ENCODE assay signal across 11 cellular contexts in the genomic region with DNA sequence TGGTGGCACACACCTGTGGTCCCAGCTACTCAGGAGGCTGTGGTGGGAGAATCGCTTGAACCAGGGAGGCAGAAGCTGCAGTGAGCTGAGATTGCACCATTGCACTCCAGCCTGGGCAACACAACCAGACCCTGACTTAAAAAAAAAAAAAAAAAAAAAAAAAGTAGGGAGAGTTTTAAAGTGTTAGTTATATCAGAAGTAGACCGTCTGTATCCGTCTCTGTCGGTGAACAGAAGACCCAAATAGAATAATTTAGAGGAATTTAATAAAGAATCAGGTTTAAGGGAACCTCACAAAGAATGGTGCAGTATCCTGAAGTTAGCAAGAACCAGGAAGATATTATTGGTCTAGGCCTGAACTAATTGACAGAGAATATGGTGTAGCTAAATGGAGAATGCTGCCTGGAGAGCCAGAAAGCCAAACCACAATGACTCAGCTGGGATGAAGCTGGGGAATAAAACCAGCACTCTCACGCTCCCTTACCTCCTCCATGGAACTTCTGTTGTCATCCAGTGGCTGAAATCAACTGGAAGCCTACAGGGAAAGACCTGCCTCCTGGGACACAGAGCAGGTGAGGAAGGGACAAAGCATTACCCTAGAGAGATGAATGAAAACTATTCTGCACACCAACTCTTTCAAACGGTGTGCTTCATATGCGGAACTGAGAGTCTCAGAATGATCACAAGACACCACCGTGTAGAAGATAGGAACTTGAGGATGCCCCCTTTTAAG. TPM values are rescaled to one million over a fixed set of nuclear protein-coding genes. Genes with fewer than 3 reads are reported as not detected.
DNase-seq lines count a peak whose midpoint lies in the region; ATAC-seq, FAIRE-seq and TF ChIP-seq lines count a peak whose summit lies in the region.
"Had no signal": no experiment of that assay in that cellular context is flagged by ENCODE, and none has a peak within 500 bp of the region (broad histone marks: within the 10 kb centered on the region; RNA-seq: fewer than 3 reads in every experiment).

No MANE protein-coding gene starts in this region.

- peaks cover 3% of the 10 kb centered on the region; the same call in 1 of the 2 replicates for H3K4me1 ChIP-seq in IMR-90 (ENCODE audit: control insufficient read depth, insufficient read depth, low read length)
- H3K4me1 ChIP-seq: thyroid gland had no signal

- H3K9ac ChIP-seq in IMR-90 (ENCODE audit: low read depth, low read length), result no peak overlapping the region

- intact Hi-C loops in IMR-90 (cut with micrococcal nuclease), result loop anchor here (2.0 kb wide), 1 partner anchor 296 kb away; a partner anchor contains a TSS

- no peak overlapping the region for H3K4me2 ChIP-seq in IMR-90 (ENCODE audit: low read depth, low read length)

- no peak for TF ChIP-seq RAD21 in IMR-90 (IDR thresholded peaks at IDR 0.05; ENCODE audit: low read length)

- peak; percentile 99 for ATAC-seq in GM21526 (IDR thresholded peaks at IDR 0.05; ENCODE audit: low FRiP score, unreplicated experiment)
- ATAC-seq in IMR-90 (ENCODE audit: low read depth), result peak; percentile 93

- H4K91ac ChIP-seq in IMR-90 (ENCODE audit: insufficient read depth, low read depth, low read length), result peak overlapping the region; percentile 53

- H3K79me1 ChIP-seq in IMR-90 (ENCODE audit: low read depth in 1 of 2, low read length in 2 of 2), result no peaks in the 10 kb centered on the region

- H3K56ac ChIP-seq in IMR-90 (ENCODE audit: extremely low read depth, insufficient read depth, low read length), result peak overlapping the region; percentile 46; the same call in 1 of the 2 replicates

- TF ChIP-seq CTCF in AG10803 (conservative IDR thresholded peaks at IDR 0.05; ENCODE audit: low read length) (no peak), IMR-90 (conservative IDR thresholded peaks at IDR 0.05; ENCODE audit: low read depth, low read length) (no peak), cardiac fibroblast (IDR thresholded peaks at IDR 0.05; ENCODE audit: low read depth, low read length) (no peak), D721Med (IDR thresholded peaks at IDR 0.05; ENCODE audit: insufficient read depth, missing control alignments) (no peak)

- H2AFZ ChIP-seq in IMR-90 (replicated peaks; ENCODE audit: low read length, poor library complexity), result peak overlapping the region; percentile 69

- peak overlapping the region; percentile 4; the same call in 1 of the 2 replicates for H2AK5ac ChIP-seq in IMR-90 (ENCODE audit: low read depth, low read length)

- no peak for FAIRE-seq in D721Med (lab: Jason Lieb, UNC)

- H3K9me1 ChIP-seq in IMR-90 (ENCODE audit: insufficient read depth, low read length), result peaks cover 4% of the 10 kb centered on the region

- H3K4ac ChIP-seq in IMR-90 (ENCODE audit: low read depth, low read length), result peak overlapping the region; percentile 84

- no peaks in the 10 kb centered on the region for H3K9me3 ChIP-seq in IMR-90 (ENCODE audit: control insufficient read depth, insufficient read depth, low read length)
- H3K9me3 ChIP-seq: thyroid gland had no signal

- H3K4me3 ChIP-seq in AG10803 (ENCODE audit: low read length) (no peak overlapping the region), IMR-90 (ENCODE audit: insufficient read depth, low read depth, low read length) (no peak overlapping the region), cardiac fibroblast (replicated peaks in 1 of 2; ENCODE audit: low read depth in 2 of 2, low read length in 2 of 2) (no peak overlapping the region)
- H3K4me3 ChIP-seq: thyroid gland had no signal

- no peak for TF ChIP-seq POLR2A in IMR-90 (IDR thresholded peaks at IDR 0.05; ENCODE audit: low read depth, low read length)

- H2AK9ac ChIP-seq in IMR-90 (replicated peaks; ENCODE audit: low read depth, low read length, poor library complexity), result no peak overlapping the region

- BruUV-seq in IMR-90 (replicated peaks; lab: Mats Ljungman, UMichigan), result no TSS peak

- peak overlapping the region; percentile 78; the same call in 1 of the 2 replicates for H3K23ac ChIP-seq in IMR-90 (ENCODE audit: low read depth, low read length)

- H2BK5ac ChIP-seq in IMR-90 (ENCODE audit: low read depth, low read length, poor library complexity, severe bottlenecking), result peak overlapping the region; percentile 62

- no peaks in the 10 kb centered on the region for H4K20me1 ChIP-seq in IMR-90 (ENCODE audit: insufficient read depth, low read length)

- in situ Hi-C loops in IMR-90 (cut with MboI; ENCODE audit: low sequenced_read_pairs), result loop anchor here (25.0 kb wide), 2 partner anchors 427 to 577 kb away; a partner anchor contains a TSS

- H3K18ac ChIP-seq in IMR-90 (ENCODE audit: low read depth, low read length), result peak overlapping the region; percentile 31; the same call in 1 of the 2 replicates

- CTCF ChIA-PET in IMR-90 (lab: Yijun Ruan, JAX), result interaction anchor here (0.6 to 1.8 kb wide), 3 partner anchors 290 to 317 kb away, joined by 3 to 7 read pairs (median 4); no protein-coding TSS in a partner anchor

- H4K5ac ChIP-seq in IMR-90 (ENCODE audit: low read depth, low read length), result peak overlapping the region; percentile 17; the same call in 1 of the 2 replicates

- H3K27ac ChIP-seq in IMR-90 (ENCODE audit: insufficient read depth, low read length), result peak overlapping the region; percentile 26; the same call in 1 of the 2 replicates
- H3K27ac ChIP-seq: thyroid gland had no signal

- 100% methylated on average over 3 of the region's 8 CpGs; no CpG with 5 or more reads in 1 of the 2 experiments for WGBS in IMR-90 (ENCODE audit: extremely low coverage in 2 of 2, insufficient read length in 1 of 2), 2 experiments

- H4K8ac ChIP-seq in IMR-90 (ENCODE audit: low read depth in 2 of 2, low read length in 2 of 2), result peak overlapping the region in 1 of 2 experiments; percentile 54; a peak in 2 of 4 replicates

- peak overlapping the region; percentile 96 for H2BK20ac ChIP-seq in IMR-90 (ENCODE audit: low read depth, low read length)

- peak overlapping the region; percentile 72 for H3K14ac ChIP-seq in IMR-90 (replicated peaks; ENCODE audit: low read depth, low read length)

- H3K36me3 ChIP-seq in IMR-90 (ENCODE audit: control insufficient read depth, insufficient read depth, low read length), result no peaks in the 10 kb centered on the region
- H3K36me3 ChIP-seq: thyroid gland had no signal

- dilution Hi-C loops in IMR-90 (cut with HindIII; ENCODE audit: low sequenced_read_pairs, unreplicated experiment), result no loop called here

- POLR2A ChIA-PET in IMR-90 (lab: Charles Lee; ENCODE audit: unreplicated experiment), result no interaction called here

- no peak overlapping the region; the same call in 2 of the 3 replicates for H2BK15ac ChIP-seq in IMR-90 (ENCODE audit: low read depth, low read length)

- H3K27me3 ChIP-seq in IMR-90 (ENCODE audit: control insufficient read depth, insufficient read depth, low read length), result no peaks in the 10 kb centered on the region; the same call in 1 of the 2 replicates
- H3K27me3 ChIP-seq: thyroid gland had no signal

- DNase-seq in AG10803 (ENCODE audit: low read depth), result peak; percentile 93
- peak; percentile 94 for DNase-seq in IMR-90
- peak; percentile 74 to 89 for DNase-seq in cardiac fibroblast (ENCODE audit: low read depth in 2 of 2)
- no peak for DNase-seq in D721Med (ENCODE audit: insufficient read length, low spot score)
- no peak for DNase-seq in activated CD4-positive, alpha-beta T cell treated with anti-CD3 and anti-CD28 coated beads, Interleukin-2, amount 50 U/mL, for 48 hours
- no peak for DNase-seq in OCI-M2 (lab: John Stamatoyannopoulos, UW; ENCODE audit: unreplicated experiment)
- no peak for DNase-seq in SK-N-DZ (ENCODE audit: low spot score)
- DNase-seq: activated CD4-positive, alpha-beta T cell treated with anti-CD3 and anti-CD28 coated beads, Interleukin-2, amount 50 U/mL, for 1 hour; thyroid gland had no signal

- peak overlapping the region; percentile 90 for H2BK120ac ChIP-seq in IMR-90 (ENCODE audit: low read depth, low read length)

TF ChIP-seq in IMR-90, 13 proteins besides CTCF, POLR2A, EP300 and RAD21:
- no peak for TF ChIP-seq RCOR1 (IDR thresholded peaks at IDR 0.05; ENCODE audit: insufficient replicate concordance, low read length)
- TF ChIP-seq NFE2L2 (IDR thresholded peaks at IDR 0.05; ENCODE audit: low read depth, low read length), result peak; percentile 89
- TF ChIP-seq CHD1 (IDR thresholded peaks at IDR 0.05; ENCODE audit: low read depth, low read length), result no peak
- peak; percentile 79 for TF ChIP-seq FOS (IDR thresholded peaks at IDR 0.05; ENCODE audit: low read depth, low read length)
- peak; percentile 38; the same call in 1 of the 2 replicates for TF ChIP-seq MAFK (IDR thresholded peaks at IDR 0.05; ENCODE audit: low read depth, low read length)
- TF ChIP-seq MAZ (IDR thresholded peaks at IDR 0.05; ENCODE audit: borderline replicate concordance, low read depth, low read length), result peak; percentile 25; the same call in 1 of the 2 replicates
- TF ChIP-seq BHLHE40 (IDR thresholded peaks at IDR 0.05; ENCODE audit: low read depth, low read length), result 0 out of 2 replicates have a peak, but pooled peaks have one; percentile 20
TF ChIP-seq in IMR-90: peak in this region for 5.

RNA-seq across cellular contexts. Expression of a gene that starts 39.1 kb away (rescaled TPM):
- 8.6 and 11.3 TPM in 2 replicates for total RNA-seq in IMR-90 (2012; rRNA removed)
- 2.1 and 2.4 TPM in 2 replicates for polyA plus RNA-seq in IMR-90 (2012; rRNA removed)
- 1.2 and 1.5 TPM in 2 replicates for polyA plus RNA-seq in IMR-90 (2012; cell fraction: cytosol; rRNA removed)
- polyA plus RNA-seq in IMR-90 (2012; cell fraction: nucleus; rRNA removed; ENCODE audit: low replicate concordance), result 1.1 and 2.4 TPM in 2 replicates
- polyA plus RNA-seq in SK-N-DZ (2014; cell fraction: cytosol; rRNA removed), result 6.6 and 6.9 TPM in 2 replicates
- polyA plus RNA-seq in SK-N-DZ (2014; cell fraction: nucleus; rRNA removed), result 3.1 and 5.9 TPM in 2 replicates

RNA-seq across cellular contexts. Expression of a gene that starts 59.9 kb away (rescaled TPM):
- not detected in 2 replicates for total RNA-seq in IMR-90 (2012; rRNA removed)
- not detected in 2 replicates for polyA plus RNA-seq in IMR-90 (2012; rRNA removed)
- polyA plus RNA-seq in IMR-90 (2012; cell fraction: cytosol; rRNA removed), result not detected in 2 replicates
- polyA plus RNA-seq in IMR-90 (2012; cell fraction: nucleus; rRNA removed; ENCODE audit: low replicate concordance), result not detected in 2 replicates
- polyA plus RNA-seq in SK-N-DZ (2014; cell fraction: cytosol; rRNA removed), result not detected in 2 replicates
- polyA plus RNA-seq in SK-N-DZ (2014; cell fraction: nucleus; rRNA removed), result not detected in 2 replicates
- total RNA-seq: mononuclear cell, thyroid gland had no signal

Comparison
In these comparisons a context has a peak if more than half of its experiments do, and no peak if none do; other contexts are left out.
1. DNase-seq: peak in AG10803 (single experiment), IMR-90 (single experiment) and cardiac fibroblast (2 of 2); none in D721Med (single experiment), activated CD4-positive, alpha-beta T cell treated with anti-CD3 and anti-CD28 coated beads, Interleukin-2, amount 50 U/mL, for 48 hours (0 of 2), OCI-M2 (single experiment) and SK-N-DZ (single experiment).